In genomic region chr14:52790011-52790755, GRCh38 we compare ENCODE assay signal across 8 cellular contexts. TPM values are rescaled to one million over a fixed set of nuclear protein-coding genes. Genes with fewer than 3 reads are reported as not detected.
A peak's percentile ranks its signal among the peaks of the same experiment; 100 is the strongest.
DNase-seq lines count a peak whose midpoint lies in the region; ATAC-seq and TF ChIP-seq lines count a peak whose summit lies in the region.

No MANE protein-coding gene starts in this region.

- DNase-seq in NCI-H748 (lab: John Stamatoyannopoulos, UW; ENCODE audit: unreplicated experiment) = peak; percentile 25
- DNase-seq in NCI-H748 treated with DMSO at 0.1 percent for 48 hours (lab: John Stamatoyannopoulos, UW) = no peak
- no peak for DNase-seq in SJSA1 (ENCODE audit: low read depth in 1 of 2, low spot score in 2 of 2)
- no peak for DNase-seq in foreskin fibroblast
- DNase-seq in OCI-M2 (lab: John Stamatoyannopoulos, UW; ENCODE audit: unreplicated experiment) = no peak
- no peak for DNase-seq in NCI-H2107 (lab: John Stamatoyannopoulos, UW)

- H3K4me3 ChIP-seq in SJSA1 = peak overlapping the region; percentile 55
- peak overlapping the region; percentile 74 to 88 for H3K4me3 ChIP-seq in foreskin fibroblast (ENCODE audit: low read depth in 1 of 2, low read length in 2 of 2)
- peak overlapping the region; percentile 90 for H3K4me3 ChIP-seq in skeletal muscle satellite cell (ENCODE audit: low read length)

- peak overlapping the region; percentile 91 for H3K4me2 ChIP-seq in skeletal muscle satellite cell (ENCODE audit: low read length)

- H3K4me1 ChIP-seq in SJSA1 (replicated peaks) (peaks cover 12% of the 10 kb centered on the region), skeletal muscle satellite cell (ENCODE audit: control insufficient read depth, insufficient read depth, low read length) (peaks cover 28% of the 10 kb centered on the region)

- no peak for TF ChIP-seq CTCF in foreskin fibroblast (IDR thresholded peaks at IDR 0.05; ENCODE audit: low read depth, low read length)

- peaks cover 3% of the 10 kb centered on the region; the same call in 1 of the 2 replicates for H3K36me3 ChIP-seq in SJSA1
- H3K36me3 ChIP-seq in skeletal muscle satellite cell (ENCODE audit: insufficient read depth, low read length) = peaks cover 4% of the 10 kb centered on the region

- H3K9me3 ChIP-seq in SJSA1 (replicated peaks) = no peaks in the 10 kb centered on the region
- no peaks in the 10 kb centered on the region for H3K9me3 ChIP-seq in skeletal muscle satellite cell (replicated peaks; ENCODE audit: low read length)

- peak overlapping the region; percentile 94 for H3K9ac ChIP-seq in skeletal muscle satellite cell (ENCODE audit: low read depth, low read length)

- ATAC-seq in HG02610 (IDR thresholded peaks at IDR 0.05; ENCODE audit: unreplicated experiment) = no peak

- H3K27me3 ChIP-seq in SJSA1 (replicated peaks) = no peaks in the 10 kb centered on the region
- H3K27me3 ChIP-seq in skeletal muscle satellite cell (ENCODE audit: control insufficient read depth, insufficient read depth, low read length) = no peaks in the 10 kb centered on the region

- H3K27ac ChIP-seq in SJSA1 = peak overlapping the region; percentile 66; the same call in 1 of the 2 replicates

RNA-seq across cellular contexts. Expression of gene GNPNAT1, which starts 1.2 kb away (rescaled TPM):
- 28.3 and 36.0 TPM in 2 replicates for total RNA-seq in SJSA1 (2014; rRNA removed; shearing (Covaris generic))
- 124 and 131 TPM in 2 replicates for total RNA-seq in skeletal muscle satellite cell (2012; rRNA removed)
